1 cellular context compared by ENCODE assay signal in the genomic region with DNA sequence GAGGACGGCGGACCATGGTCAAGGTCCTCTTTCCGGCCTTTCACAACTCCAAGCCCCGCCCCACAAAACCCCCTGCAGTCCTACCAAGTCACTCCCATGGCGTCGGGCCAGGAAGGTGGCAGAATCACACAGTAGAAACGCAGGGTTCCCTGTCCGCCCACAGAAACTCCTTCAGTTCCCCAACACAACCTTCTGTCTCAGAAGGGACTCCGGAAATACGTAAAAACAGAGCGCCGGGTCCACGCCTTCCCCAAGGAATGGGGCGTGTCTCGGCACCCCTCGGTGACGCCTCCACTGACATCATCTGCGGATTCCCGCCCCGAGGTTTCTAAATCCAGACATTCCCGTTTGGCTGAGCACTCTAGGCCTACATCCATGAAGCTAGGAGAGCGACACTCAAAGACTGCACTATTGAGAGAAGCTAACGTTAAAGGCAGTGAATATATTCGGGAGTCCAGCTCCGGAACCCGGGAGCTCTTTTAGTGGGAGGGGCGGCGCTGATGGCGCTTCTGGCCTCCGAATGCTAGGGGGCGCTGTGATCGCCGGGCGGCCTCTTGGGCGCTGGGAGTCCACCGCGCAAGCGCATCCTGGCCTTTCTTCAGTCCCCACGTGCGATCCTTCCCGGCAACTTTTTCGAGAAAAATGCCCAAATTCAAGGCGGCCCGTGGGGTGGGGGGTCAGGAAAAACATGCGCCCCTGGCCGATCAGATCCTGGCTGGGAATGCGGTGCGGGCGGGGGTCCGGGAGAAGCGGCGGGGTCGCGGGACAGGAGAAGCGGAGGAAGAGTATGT.
A peak's percentile ranks its signal among the peaks of the same experiment; 100 is the strongest.
TF ChIP-seq lines count a peak whose summit lies in the region.

A gene with protein sequence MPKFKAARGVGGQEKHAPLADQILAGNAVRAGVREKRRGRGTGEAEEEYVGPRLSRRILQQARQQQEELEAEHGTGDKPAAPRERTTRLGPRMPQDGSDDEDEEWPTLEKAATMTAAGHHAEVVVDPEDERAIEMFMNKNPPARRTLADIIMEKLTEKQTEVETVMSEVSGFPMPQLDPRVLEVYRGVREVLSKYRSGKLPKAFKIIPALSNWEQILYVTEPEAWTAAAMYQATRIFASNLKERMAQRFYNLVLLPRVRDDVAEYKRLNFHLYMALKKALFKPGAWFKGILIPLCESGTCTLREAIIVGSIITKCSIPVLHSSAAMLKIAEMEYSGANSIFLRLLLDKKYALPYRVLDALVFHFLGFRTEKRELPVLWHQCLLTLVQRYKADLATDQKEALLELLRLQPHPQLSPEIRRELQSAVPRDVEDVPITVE (plus strand): TSS at position 579 of the 791 bp plus-strand sequence. CDS start 64 bp downstream, at position 643.
A gene with protein sequence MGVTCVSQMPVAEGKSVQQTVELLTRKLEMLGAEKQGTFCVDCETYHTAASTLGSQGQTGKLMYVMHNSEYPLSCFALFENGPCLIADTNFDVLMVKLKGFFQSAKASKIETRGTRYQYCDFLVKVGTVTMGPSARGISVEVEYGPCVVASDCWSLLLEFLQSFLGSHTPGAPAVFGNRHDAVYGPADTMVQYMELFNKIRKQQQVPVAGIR (minus strand): TSS at position 219 of the 791 bp plus-strand sequence. CDS start 121 bp downstream, at position 98.

TF ChIP-seq in K562, 482 proteins besides CTCF, POLR2A, EP300 and RAD21 (continued from another document and continues in another):
- TF ChIP-seq, protein P1, sequence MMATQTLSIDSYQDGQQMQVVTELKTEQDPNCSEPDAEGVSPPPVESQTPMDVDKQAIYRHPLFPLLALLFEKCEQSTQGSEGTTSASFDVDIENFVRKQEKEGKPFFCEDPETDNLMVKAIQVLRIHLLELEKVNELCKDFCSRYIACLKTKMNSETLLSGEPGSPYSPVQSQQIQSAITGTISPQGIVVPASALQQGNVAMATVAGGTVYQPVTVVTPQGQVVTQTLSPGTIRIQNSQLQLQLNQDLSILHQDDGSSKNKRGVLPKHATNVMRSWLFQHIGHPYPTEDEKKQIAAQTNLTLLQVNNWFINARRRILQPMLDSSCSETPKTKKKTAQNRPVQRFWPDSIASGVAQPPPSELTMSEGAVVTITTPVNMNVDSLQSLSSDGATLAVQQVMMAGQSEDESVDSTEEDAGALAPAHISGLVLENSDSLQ (IDR thresholded peaks at IDR 0.05), result peak; percentile 86
- no peak for TF ChIP-seq TCFL5 (CRISPR knock-in tag; conservative IDR thresholded peaks at IDR 0.05)
- no peak for TF ChIP-seq ZKSCAN3 (CRISPR knock-in tag; IDR thresholded peaks at IDR 0.05)
- TF ChIP-seq ZNF354B (CRISPR knock-in tag; IDR thresholded peaks at IDR 0.05), result no peak
- TF ChIP-seq MAZ (CRISPR knock-in tag; conservative IDR thresholded peaks at IDR 0.05 in 1 of 2, IDR thresholded peaks at IDR 0.05 in 1 of 2), result peak; percentile 82 to 85
- TF ChIP-seq, protein P2, sequence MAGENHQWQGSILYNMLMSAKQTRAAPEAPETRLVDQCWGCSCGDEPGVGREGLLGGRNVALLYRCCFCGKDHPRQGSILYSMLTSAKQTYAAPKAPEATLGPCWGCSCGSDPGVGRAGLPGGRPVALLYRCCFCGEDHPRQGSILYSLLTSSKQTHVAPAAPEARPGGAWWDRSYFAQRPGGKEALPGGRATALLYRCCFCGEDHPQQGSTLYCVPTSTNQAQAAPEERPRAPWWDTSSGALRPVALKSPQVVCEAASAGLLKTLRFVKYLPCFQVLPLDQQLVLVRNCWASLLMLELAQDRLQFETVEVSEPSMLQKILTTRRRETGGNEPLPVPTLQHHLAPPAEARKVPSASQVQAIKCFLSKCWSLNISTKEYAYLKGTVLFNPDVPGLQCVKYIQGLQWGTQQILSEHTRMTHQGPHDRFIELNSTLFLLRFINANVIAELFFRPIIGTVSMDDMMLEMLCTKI (IDR thresholded peaks at IDR 0.05; ENCODE audit: partially characterized antibody), result no peak
- TF ChIP-seq, protein P3, sequence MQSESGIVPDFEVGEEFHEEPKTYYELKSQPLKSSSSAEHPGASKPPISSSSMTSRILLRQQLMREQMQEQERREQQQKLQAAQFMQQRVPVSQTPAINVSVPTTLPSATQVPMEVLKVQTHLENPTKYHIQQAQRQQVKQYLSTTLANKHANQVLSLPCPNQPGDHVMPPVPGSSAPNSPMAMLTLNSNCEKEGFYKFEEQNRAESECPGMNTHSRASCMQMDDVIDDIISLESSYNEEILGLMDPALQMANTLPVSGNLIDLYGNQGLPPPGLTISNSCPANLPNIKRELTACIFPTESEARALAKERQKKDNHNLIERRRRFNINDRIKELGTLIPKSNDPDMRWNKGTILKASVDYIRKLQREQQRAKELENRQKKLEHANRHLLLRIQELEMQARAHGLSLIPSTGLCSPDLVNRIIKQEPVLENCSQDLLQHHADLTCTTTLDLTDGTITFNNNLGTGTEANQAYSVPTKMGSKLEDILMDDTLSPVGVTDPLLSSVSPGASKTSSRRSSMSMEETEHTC (IDR thresholded peaks at IDR 0.05), result peak; percentile 6; the same call in 1 of the 2 replicates
- TF ChIP-seq ETV1 (tag; conservative IDR thresholded peaks at IDR 0.05; ENCODE audit: low read depth), result peak; percentile 87
- TF ChIP-seq, protein P4, sequence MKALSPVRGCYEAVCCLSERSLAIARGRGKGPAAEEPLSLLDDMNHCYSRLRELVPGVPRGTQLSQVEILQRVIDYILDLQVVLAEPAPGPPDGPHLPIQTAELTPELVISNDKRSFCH (CRISPR knock-in tag; IDR thresholded peaks at IDR 0.05), result no peak
- TF ChIP-seq, protein P4 (tag; IDR thresholded peaks at IDR 0.05), result peak; percentile 35; the same call in 1 of the 2 replicates
- peak; percentile 91 for TF ChIP-seq RBFOX2 (IDR thresholded peaks at IDR 0.05; ENCODE audit: low read depth, low read length)
- no peak for TF ChIP-seq NR3C1 (CRISPR knock-in tag; IDR thresholded peaks at IDR 0.05)
- no peak for TF ChIP-seq POLR3G (IDR thresholded peaks at IDR 0.05; ENCODE audit: extremely low read depth, insufficient read length, insufficient replicate concordance)
- TF ChIP-seq CBFA2T2 (conservative IDR thresholded peaks at IDR 0.05), result no peak
- no peak for TF ChIP-seq ZNF77 (CRISPR knock-in tag; IDR thresholded peaks at IDR 0.05)
- no peak for TF ChIP-seq ETS2 (tag; IDR thresholded peaks at IDR 0.05; ENCODE audit: borderline replicate concordance, poor library complexity, severe bottlenecking)
- TF ChIP-seq, protein P5, sequence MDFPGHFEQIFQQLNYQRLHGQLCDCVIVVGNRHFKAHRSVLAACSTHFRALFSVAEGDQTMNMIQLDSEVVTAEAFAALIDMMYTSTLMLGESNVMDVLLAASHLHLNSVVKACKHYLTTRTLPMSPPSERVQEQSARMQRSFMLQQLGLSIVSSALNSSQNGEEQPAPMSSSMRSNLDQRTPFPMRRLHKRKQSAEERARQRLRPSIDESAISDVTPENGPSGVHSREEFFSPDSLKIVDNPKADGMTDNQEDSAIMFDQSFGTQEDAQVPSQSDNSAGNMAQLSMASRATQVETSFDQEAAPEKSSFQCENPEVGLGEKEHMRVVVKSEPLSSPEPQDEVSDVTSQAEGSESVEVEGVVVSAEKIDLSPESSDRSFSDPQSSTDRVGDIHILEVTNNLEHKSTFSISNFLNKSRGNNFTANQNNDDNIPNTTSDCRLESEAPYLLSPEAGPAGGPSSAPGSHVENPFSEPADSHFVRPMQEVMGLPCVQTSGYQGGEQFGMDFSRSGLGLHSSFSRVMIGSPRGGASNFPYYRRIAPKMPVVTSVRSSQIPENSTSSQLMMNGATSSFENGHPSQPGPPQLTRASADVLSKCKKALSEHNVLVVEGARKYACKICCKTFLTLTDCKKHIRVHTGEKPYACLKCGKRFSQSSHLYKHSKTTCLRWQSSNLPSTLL (IDR thresholded peaks at IDR 0.05), result no peak
- no peak for TF ChIP-seq SOX6 (IDR thresholded peaks at IDR 0.05)
- no peak for TF ChIP-seq YBX1 (IDR thresholded peaks at IDR 0.05)
- no peak for TF ChIP-seq CBX5 (IDR thresholded peaks at IDR 0.05; ENCODE audit: borderline replicate concordance, low read depth)
- no peak for TF ChIP-seq BRD9 (IDR thresholded peaks at IDR 0.05; ENCODE audit: low read depth, partially characterized antibody)
- TF ChIP-seq ZNF41 (CRISPR knock-in tag; conservative IDR thresholded peaks at IDR 0.05), result no peak
- peak; percentile 71 for TF ChIP-seq CXXC5 (CRISPR knock-in tag; IDR thresholded peaks at IDR 0.05)
- TF ChIP-seq, protein P6, sequence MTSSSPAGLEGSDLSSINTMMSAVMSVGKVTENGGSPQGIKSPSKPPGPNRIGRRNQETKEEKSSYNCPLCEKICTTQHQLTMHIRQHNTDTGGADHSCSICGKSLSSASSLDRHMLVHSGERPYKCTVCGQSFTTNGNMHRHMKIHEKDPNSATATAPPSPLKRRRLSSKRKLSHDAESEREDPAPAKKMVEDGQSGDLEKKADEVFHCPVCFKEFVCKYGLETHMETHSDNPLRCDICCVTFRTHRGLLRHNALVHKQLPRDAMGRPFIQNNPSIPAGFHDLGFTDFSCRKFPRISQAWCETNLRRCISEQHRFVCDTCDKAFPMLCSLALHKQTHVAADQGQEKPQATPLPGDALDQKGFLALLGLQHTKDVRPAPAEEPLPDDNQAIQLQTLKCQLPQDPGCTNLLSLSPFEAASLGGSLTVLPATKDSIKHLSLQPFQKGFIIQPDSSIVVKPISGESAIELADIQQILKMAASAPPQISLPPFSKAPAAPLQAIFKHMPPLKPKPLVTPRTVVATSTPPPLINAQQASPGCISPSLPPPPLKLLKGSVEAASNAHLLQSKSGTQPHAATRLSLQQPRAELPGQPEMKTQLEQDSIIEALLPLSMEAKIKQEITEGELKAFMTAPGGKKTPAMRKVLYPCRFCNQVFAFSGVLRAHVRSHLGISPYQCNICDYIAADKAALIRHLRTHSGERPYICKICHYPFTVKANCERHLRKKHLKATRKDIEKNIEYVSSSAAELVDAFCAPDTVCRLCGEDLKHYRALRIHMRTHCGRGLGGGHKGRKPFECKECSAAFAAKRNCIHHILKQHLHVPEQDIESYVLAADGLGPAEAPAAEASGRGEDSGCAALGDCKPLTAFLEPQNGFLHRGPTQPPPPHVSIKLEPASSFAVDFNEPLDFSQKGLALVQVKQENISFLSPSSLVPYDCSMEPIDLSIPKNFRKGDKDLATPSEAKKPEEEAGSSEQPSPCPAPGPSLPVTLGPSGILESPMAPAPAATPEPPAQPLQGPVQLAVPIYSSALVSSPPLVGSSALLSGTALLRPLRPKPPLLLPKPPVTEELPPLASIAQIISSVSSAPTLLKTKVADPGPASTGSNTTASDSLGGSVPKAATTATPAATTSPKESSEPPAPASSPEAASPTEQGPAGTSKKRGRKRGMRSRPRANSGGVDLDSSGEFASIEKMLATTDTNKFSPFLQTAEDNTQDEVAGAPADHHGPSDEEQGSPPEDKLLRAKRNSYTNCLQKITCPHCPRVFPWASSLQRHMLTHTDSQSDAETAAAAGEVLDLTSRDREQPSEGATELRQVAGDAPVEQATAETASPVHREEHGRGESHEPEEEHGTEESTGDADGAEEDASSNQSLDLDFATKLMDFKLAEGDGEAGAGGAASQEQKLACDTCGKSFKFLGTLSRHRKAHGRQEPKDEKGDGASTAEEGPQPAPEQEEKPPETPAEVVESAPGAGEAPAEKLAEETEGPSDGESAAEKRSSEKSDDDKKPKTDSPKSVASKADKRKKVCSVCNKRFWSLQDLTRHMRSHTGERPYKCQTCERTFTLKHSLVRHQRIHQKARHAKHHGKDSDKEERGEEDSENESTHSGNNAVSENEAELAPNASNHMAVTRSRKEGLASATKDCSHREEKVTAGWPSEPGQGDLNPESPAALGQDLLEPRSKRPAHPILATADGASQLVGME (CRISPR knock-in tag; IDR thresholded peaks at IDR 0.05), result peak; percentile 8; the same call in 1 of the 2 replicates
- TF ChIP-seq SAP30 (IDR thresholded peaks at IDR 0.05; ENCODE audit: borderline replicate concordance, insufficient read depth, low read depth, low read length, poor library complexity, severe bottlenecking), result peak; percentile 93
- peak; percentile 98 for TF ChIP-seq C11orf30 (IDR thresholded peaks at IDR 0.05; ENCODE audit: low read depth)
- peak; percentile 81 for TF ChIP-seq HCFC1 (IDR thresholded peaks at IDR 0.05; ENCODE audit: low read depth, low read length)
- TF ChIP-seq FOXP1 (CRISPR knock-in tag; IDR thresholded peaks at IDR 0.05), result peak; percentile 67; the same call in 1 of the 2 replicates
- TF ChIP-seq POLR2B (IDR thresholded peaks at IDR 0.05; ENCODE audit: low read depth, partially characterized antibody), result no peak
- TF ChIP-seq, protein P7, sequence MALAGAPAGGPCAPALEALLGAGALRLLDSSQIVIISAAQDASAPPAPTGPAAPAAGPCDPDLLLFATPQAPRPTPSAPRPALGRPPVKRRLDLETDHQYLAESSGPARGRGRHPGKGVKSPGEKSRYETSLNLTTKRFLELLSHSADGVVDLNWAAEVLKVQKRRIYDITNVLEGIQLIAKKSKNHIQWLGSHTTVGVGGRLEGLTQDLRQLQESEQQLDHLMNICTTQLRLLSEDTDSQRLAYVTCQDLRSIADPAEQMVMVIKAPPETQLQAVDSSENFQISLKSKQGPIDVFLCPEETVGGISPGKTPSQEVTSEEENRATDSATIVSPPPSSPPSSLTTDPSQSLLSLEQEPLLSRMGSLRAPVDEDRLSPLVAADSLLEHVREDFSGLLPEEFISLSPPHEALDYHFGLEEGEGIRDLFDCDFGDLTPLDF (CRISPR knock-in tag; IDR thresholded peaks at IDR 0.05), result peak; percentile 88
- TF ChIP-seq BRF1 (IDR thresholded peaks at IDR 0.05; ENCODE audit: borderline replicate concordance, extremely low read depth, insufficient read length), result no peak
- peak; percentile 51; the same call in 1 of the 2 replicates for TF ChIP-seq ZBTB7A (IDR thresholded peaks at IDR 0.05; ENCODE audit: borderline replicate concordance, control insufficient read depth, low read depth, low read length)
- TF ChIP-seq FOXJ3 (CRISPR knock-in tag; IDR thresholded peaks at IDR 0.05), result no peak
- TF ChIP-seq XRCC3 (IDR thresholded peaks at IDR 0.05), result no peak
- TF ChIP-seq TGIF2 (CRISPR knock-in tag; IDR thresholded peaks at IDR 0.05), result no peak
- no peak for TF ChIP-seq XRCC4 (IDR thresholded peaks at IDR 0.05; ENCODE audit: extremely low read depth, insufficient read depth, insufficient read length)
- TF ChIP-seq ZNF146 (CRISPR knock-in tag; IDR thresholded peaks at IDR 0.05; ENCODE audit: unreplicated experiment), result peak; percentile 1
- TF ChIP-seq, protein P8, sequence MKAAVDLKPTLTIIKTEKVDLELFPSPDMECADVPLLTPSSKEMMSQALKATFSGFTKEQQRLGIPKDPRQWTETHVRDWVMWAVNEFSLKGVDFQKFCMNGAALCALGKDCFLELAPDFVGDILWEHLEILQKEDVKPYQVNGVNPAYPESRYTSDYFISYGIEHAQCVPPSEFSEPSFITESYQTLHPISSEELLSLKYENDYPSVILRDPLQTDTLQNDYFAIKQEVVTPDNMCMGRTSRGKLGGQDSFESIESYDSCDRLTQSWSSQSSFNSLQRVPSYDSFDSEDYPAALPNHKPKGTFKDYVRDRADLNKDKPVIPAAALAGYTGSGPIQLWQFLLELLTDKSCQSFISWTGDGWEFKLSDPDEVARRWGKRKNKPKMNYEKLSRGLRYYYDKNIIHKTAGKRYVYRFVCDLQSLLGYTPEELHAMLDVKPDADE (conservative IDR thresholded peaks at IDR 0.05; ENCODE audit: control insufficient read depth, low read depth, low read length), result no peak; the same call in 1 of the 2 replicates
- peak; percentile 76; the same call in 1 of the 2 replicates for TF ChIP-seq MTA3 (IDR thresholded peaks at IDR 0.05; ENCODE audit: borderline replicate concordance)
- no peak; a peak in 1 of 4 replicates for TF ChIP-seq RCOR1 (IDR thresholded peaks at IDR 0.05; ENCODE audit: borderline replicate concordance in 1 of 2, low read depth in 2 of 2, low read length in 2 of 2)
- TF ChIP-seq EZH2 (IDR thresholded peaks at IDR 0.05; ENCODE audit: borderline replicate concordance, low read depth, low read length), result no peak
- TF ChIP-seq ELF1 (tag; IDR thresholded peaks at IDR 0.05), result peak; percentile 45; the same call in 1 of the 2 replicates
- peak; percentile 90 for TF ChIP-seq RBBP5 (IDR thresholded peaks at IDR 0.05; ENCODE audit: borderline replicate concordance, insufficient read depth, low read length, poor library complexity, severe bottlenecking)
